In the genomic region with DNA sequence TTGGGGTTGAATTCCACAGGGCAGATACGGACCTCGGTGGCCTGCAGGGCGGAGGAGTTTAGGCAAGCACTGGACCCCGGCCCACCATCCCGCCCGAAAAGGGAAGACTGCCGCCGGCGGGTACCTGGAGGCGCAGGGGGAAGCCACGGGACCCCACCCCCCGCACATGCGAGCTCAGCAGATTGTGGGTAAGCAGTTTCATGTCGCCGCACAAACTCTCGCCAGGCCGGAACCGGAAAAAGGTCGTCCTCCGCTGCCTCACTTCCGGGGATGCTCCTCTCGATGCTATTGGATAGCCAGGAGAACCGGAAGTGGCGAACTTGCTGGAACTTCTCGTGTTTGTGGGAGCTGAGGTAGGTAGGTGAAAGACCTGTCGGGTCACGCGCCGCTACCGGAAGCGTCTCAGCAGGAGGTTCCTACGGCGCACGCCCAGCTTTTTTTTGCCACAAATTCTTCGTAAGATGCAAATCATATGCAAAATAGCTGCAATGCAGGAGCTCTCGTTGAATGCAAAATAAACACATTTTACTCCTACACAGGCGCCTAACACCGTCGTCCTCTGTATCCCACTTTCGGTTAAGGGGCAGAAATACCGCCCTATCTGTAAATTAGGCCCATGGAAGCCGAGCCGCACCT, we compare ENCODE assay signal across 8 cellular contexts. TPM values are rescaled to one million over a fixed set of nuclear protein-coding genes. Genes with fewer than 3 reads are reported as not detected.
DNase-seq lines count a peak whose midpoint lies in the region; ATAC-seq and TF ChIP-seq lines count a peak whose summit lies in the region.

Gene TRMT112 (minus strand): TSS at position 235 of the 636 bp plus-strand sequence. CDS start 33 bp downstream, at position 202.

- H3K4me3 Mint-ChIP-seq in activated T-helper 17 cell treated with anti-CD3 and anti-CD28 coated beads, Interleukin-2, amount 50 U/mL, for 72 hours = peak within 1 kb of the TSS; percentile 92
- peak within 1 kb of the TSS; percentile 90 to 97 (median 94) for H3K4me3 Mint-ChIP-seq in naive thymus-derived CD8-positive, alpha-beta T cell

- peak within 1 kb of the TSS; percentile 97 for H3K27ac Mint-ChIP-seq in activated T-helper 17 cell treated with anti-CD3 and anti-CD28 coated beads, Interleukin-2, amount 50 U/mL, for 72 hours
- peak within 1 kb of the TSS; percentile 97 to 100 (median 99) for H3K27ac Mint-ChIP-seq in naive thymus-derived CD8-positive, alpha-beta T cell

- H3K27me3 Mint-ChIP-seq in activated T-helper 17 cell treated with anti-CD3 and anti-CD28 coated beads, Interleukin-2, amount 50 U/mL, for 72 hours = no peaks in the 10 kb centered on the region
- no peaks in the 10 kb centered on the region for H3K27me3 Mint-ChIP-seq in naive thymus-derived CD8-positive, alpha-beta T cell

- H3K27ac ChIP-seq in DND-41 (ENCODE audit: low read length) (peak within 1 kb of the TSS; percentile 91), GM23248 (peak within 1 kb of the TSS; percentile 97), RWPE1 (peak within 1 kb of the TSS; percentile 100), fibroblast of lung (ENCODE audit: insufficient read depth, low read length) (peak within 1 kb of the TSS; percentile 97)

- peaks cover 47% of the 10 kb centered on the region for H3K36me3 ChIP-seq in DND-41 (ENCODE audit: insufficient read depth, low read length)
- 0 out of 2 replicates have a peak, but pooled peaks cover 4% of the 10 kb centered on the region for H3K36me3 ChIP-seq in GM23248 (ENCODE audit: low read depth)
- H3K36me3 ChIP-seq in fibroblast of lung (ENCODE audit: control insufficient read depth, insufficient read depth, low read length) = peaks cover 14% of the 10 kb centered on the region

- peak within 1 kb of the TSS; percentile 91 for H2AFZ ChIP-seq in DND-41 (ENCODE audit: low read depth, low read length)
- peak within 1 kb of the TSS; percentile 85 for H2AFZ ChIP-seq in GM23248
- peak within 1 kb of the TSS; percentile 51 for H2AFZ ChIP-seq in fibroblast of lung (ENCODE audit: low read length)

- CTCF ChIA-PET in RWPE1 (lab: Yijun Ruan, JAX) = interaction anchor here (0.6 to 3.2 kb wide), 12 partner anchors 15 to 371 kb away, joined by 3 to 22 read pairs (median 4); partner anchors contain the start of gene CATSPERZ

- H4K20me1 ChIP-seq in DND-41 (ENCODE audit: insufficient read depth, low read length) (peaks cover 13% of the 10 kb centered on the region), GM23248 (ENCODE audit: insufficient read depth) (no peaks in the 10 kb centered on the region), fibroblast of lung (ENCODE audit: control insufficient read depth, extremely low read depth, insufficient read depth, low read length) (no peaks in the 10 kb centered on the region)

- H3K4me2 ChIP-seq in DND-41 (ENCODE audit: insufficient read depth, low read length) (peak within 1 kb of the TSS; percentile 66), GM23248 (ENCODE audit: unreplicated experiment) (peak within 1 kb of the TSS; percentile 95), fibroblast of lung (ENCODE audit: extremely low read depth, insufficient read depth, low read length) (peak within 1 kb of the TSS; percentile 93)

- H3K4me3 ChIP-seq in DND-41 (ENCODE audit: low read depth in 1 of 2, low read length in 2 of 2) (peak within 1 kb of the TSS; percentile 52 to 71), GM23248 (peak within 1 kb of the TSS; percentile 88), LNCaP clone FGC (ENCODE audit: low read depth, low read length) (peak within 1 kb of the TSS; percentile 83), fibroblast of lung (replicated peaks in 1 of 4; ENCODE audit: control extremely low read depth in 1 of 4, insufficient read depth in 1 of 4, low read depth in 3 of 4, low read length in 4 of 4) (peak within 1 kb of the TSS; percentile 73 to 97 (median 76))

- WGBS in GM23248 (ENCODE audit: low coverage in 1 of 2, low lambda C conversion rate in 2 of 2, missing lambda C conversion rate in 2 of 2), 2 experiments = 1% methylated on average over 42 to 43 of the region's 43 CpGs

- DNase-seq in DND-41 = peak; percentile 98
- DNase-seq in GM23248 = peak; percentile 98
- peak; percentile 99 for DNase-seq in LNCaP clone FGC (ENCODE audit: low read depth)
- DNase-seq in RWPE1 (ENCODE audit: low spot score) = peak; percentile 82
- peak; percentile 97 to 99 for DNase-seq in fibroblast of lung (ENCODE audit: low read depth in 2 of 2)
- peak; percentile 78 to 99 (median 98) for DNase-seq in naive thymus-derived CD8-positive, alpha-beta T cell
- peak; percentile 99 for DNase-seq in stimulated activated naive CD4-positive, alpha-beta T cell treated with Interleukin-2 at 50 U/mL for 16 hours (lab: John Stamatoyannopoulos, UW)

- no peaks in the 10 kb centered on the region for H3K9me3 Mint-ChIP-seq in activated T-helper 17 cell treated with anti-CD3 and anti-CD28 coated beads, Interleukin-2, amount 50 U/mL, for 72 hours
- no peaks in the 10 kb centered on the region for H3K9me3 Mint-ChIP-seq in naive thymus-derived CD8-positive, alpha-beta T cell

- POLR2A ChIA-PET in RWPE1 (lab: Yijun Ruan, JAX; ENCODE audit: low non-redundant PET) = interaction anchor here (0.5 to 2.8 kb wide), 10 partner anchors 8 to 76 kb away, joined by 3 to 19 read pairs (median 8); partner anchors contain the start of genes ESRRA, FKBP2 and RPS6KA4
- POLR2A ChIA-PET in naive thymus-derived CD8-positive, alpha-beta T cell (lab: Charles Lee) = interaction anchor here (0.6 to 3.8 kb wide), 41 partner anchors 12 to 1671 kb away, joined by 3 to 73 read pairs (median 5); partner anchors contain the start of genes BAD, CCDC88B, CFL1 and DNAJC4

- H3K9me3 ChIP-seq in DND-41 (ENCODE audit: insufficient read depth, low read length, severe bottlenecking) = no peaks in the 10 kb centered on the region
- H3K9me3 ChIP-seq in GM23248 (ENCODE audit: low read depth) = no peaks in the 10 kb centered on the region
- H3K9me3 ChIP-seq in fibroblast of lung (ENCODE audit: control insufficient read depth, insufficient read depth, low read depth, low read length) = no peaks in the 10 kb centered on the region

- peaks cover 81% of the 10 kb centered on the region for H3K36me3 Mint-ChIP-seq in activated T-helper 17 cell treated with anti-CD3 and anti-CD28 coated beads, Interleukin-2, amount 50 U/mL, for 72 hours (ENCODE audit: low read depth)
- H3K36me3 Mint-ChIP-seq in naive thymus-derived CD8-positive, alpha-beta T cell = peaks cover 0 to 38% (median 3%) of the 10 kb centered on the region in 3 donors

- H3K4me1 Mint-ChIP-seq in activated T-helper 17 cell treated with anti-CD3 and anti-CD28 coated beads, Interleukin-2, amount 50 U/mL, for 72 hours = peaks cover 23% of the 10 kb centered on the region
- peaks cover 29 to 52% (median 46%) of the 10 kb centered on the region in 4 donors for H3K4me1 Mint-ChIP-seq in naive thymus-derived CD8-positive, alpha-beta T cell

- H3K9ac ChIP-seq in DND-41 (ENCODE audit: low read depth, low read length) = peak within 1 kb of the TSS; percentile 87
- H3K9ac ChIP-seq in GM23248 = peak within 1 kb of the TSS; percentile 94
- peak within 1 kb of the TSS; percentile 92 for H3K9ac ChIP-seq in fibroblast of lung (ENCODE audit: insufficient read depth, low read length)

- H3K27me3 ChIP-seq in DND-41 (ENCODE audit: insufficient read depth, low read length, poor library complexity) (no peaks in the 10 kb centered on the region), GM23248 (replicated peaks; ENCODE audit: insufficient read depth) (no peaks in the 10 kb centered on the region), fibroblast of lung (ENCODE audit: control insufficient read depth, insufficient read depth, low read length) (no peaks in the 10 kb centered on the region)

- peak; percentile 82 for ATAC-seq in DND-41 (ENCODE audit: insufficient read depth, low read depth)
- ATAC-seq in activated T-helper 17 cell treated with anti-CD3 and anti-CD28 coated beads, Interleukin-2, amount 50 U/mL, for 72 hours (replicated peaks) = peak; percentile 87
- ATAC-seq in naive thymus-derived CD8-positive, alpha-beta T cell = peak; percentile 80 to 82

- TF ChIP-seq CTCF in DND-41 (IDR thresholded peaks at IDR 0.05; ENCODE audit: borderline replicate concordance, extremely low read depth, low read length, poor library complexity, severe bottlenecking) = no peak
- no peak for TF ChIP-seq CTCF in LNCaP clone FGC (IDR thresholded peaks at IDR 0.05; ENCODE audit: control insufficient read depth, extremely low read depth, insufficient read depth)
- no peak for TF ChIP-seq CTCF in RWPE1 (conservative IDR thresholded peaks at IDR 0.05; ENCODE audit: low read depth)
- no peak for TF ChIP-seq CTCF in fibroblast of lung (conservative IDR thresholded peaks at IDR 0.05 in 1 of 2, IDR thresholded peaks at IDR 0.05 in 1 of 2; ENCODE audit: low read depth in 1 of 2, low read length in 2 of 2)

- no peaks in the 10 kb centered on the region for H3K9me2 ChIP-seq in GM23248 (ENCODE audit: insufficient read depth)

- in situ Hi-C loops in GM23248 (cut with MboI) = no loop called here

- H3F3A ChIP-seq in GM23248 (ENCODE audit: insufficient read depth) = peaks cover 10% of the 10 kb centered on the region

- H3K4me1 ChIP-seq in DND-41 (ENCODE audit: insufficient read depth, low read length) (peaks cover 34% of the 10 kb centered on the region), GM23248 (ENCODE audit: insufficient read depth) (peaks cover 23% of the 10 kb centered on the region), fibroblast of lung (ENCODE audit: control insufficient read depth, extremely low read depth, insufficient read depth, low read length) (no peaks in the 10 kb centered on the region)

- H3K79me2 ChIP-seq in DND-41 (ENCODE audit: insufficient read depth, low read length) (peaks cover 44% of the 10 kb centered on the region), GM23248 (ENCODE audit: insufficient read depth) (peaks cover 58% of the 10 kb centered on the region), fibroblast of lung (ENCODE audit: control insufficient read depth, insufficient read depth, low read length) (peaks cover 13% of the 10 kb centered on the region)

RNA-seq across cellular contexts. Expression of gene TRMT112, which starts in this region (rescaled TPM):
- 161 and 183 TPM in 2 replicates for total RNA-seq in GM23248 (2014; rRNA removed; shearing (Covaris generic))
- polyA plus RNA-seq in GM23248 (2016; fragmentation: Nextera tagmentation; extraction: Ambion mirVana) (269 and 282 TPM in 2 replicates), fibroblast of lung (161 and 222 TPM in 2 replicates)
- total RNA-seq in activated T-helper 17 cell treated with anti-CD3 and anti-CD28 coated beads, Interleukin-2, amount 50 U/mL, for 72 hours = 100 to 1,000 TPM; 157 to 218 TPM
- total RNA-seq in fibroblast of lung = 248 and 255 TPM in 2 replicates
- polyA plus RNA-seq in fibroblast of lung (2012) = 265 and 320 TPM in 2 replicates
- 54.4 and 59.5 TPM in 2 replicates for polyA minus RNA-seq in fibroblast of lung (ENCODE audit: low replicate concordance)
- 100 to 1,000 TPM; 159 to 162 TPM for total RNA-seq in naive thymus-derived CD8-positive, alpha-beta T cell
- 100 to 1,000 TPM; 509 to 524 (median 515) TPM for polyA plus RNA-seq in naive thymus-derived CD8-positive, alpha-beta T cell

Comparison
In these comparisons a context has a peak if more than half of its experiments do, and no peak if none do; other contexts are left out.
1. Peak in every context shown above with its lines: DNase-seq, ATAC-seq, H3K4me3 ChIP-seq and H3K27ac ChIP-seq.